In genomic region chr14:55412686-55413085, GRCh38 we compare ENCODE assay signal across 11 cellular contexts. TPM values are rescaled to one million over a fixed set of nuclear protein-coding genes. Genes with fewer than 3 reads are reported as not detected.
DNase-seq lines count a peak whose midpoint lies in the region; FAIRE-seq and TF ChIP-seq lines count a peak whose summit lies in the region.
"Had no signal": no experiment of that assay in that cellular context is flagged by ENCODE, and none has a peak within 500 bp of the region (broad histone marks: within the 10 kb centered on the region; RNA-seq: fewer than 3 reads in every experiment).

No MANE protein-coding gene starts in this region.

- POLR2A ChIA-PET in H1 (lab: Charles Lee; ENCODE audit: partially characterized antibody), result no interaction called here

- H3K4me2 ChIP-seq in Loucy (ENCODE audit: low read depth, low read length, poor library complexity, severe bottlenecking) (peak overlapping the region; percentile 83), H1 (ENCODE audit: insufficient read depth in 1 of 2, low read depth in 2 of 2, low read length in 2 of 2) (no peak overlapping the region; a peak in 1 of 4 replicates), neuronal stem cell (ENCODE audit: insufficient read depth, low read length, poor library complexity, severe bottlenecking) (no peak overlapping the region)

- no peak overlapping the region for H2AK5ac ChIP-seq in H1 (ENCODE audit: low read depth, low read length)
- no peak overlapping the region for H2AK5ac ChIP-seq in neuronal stem cell (ENCODE audit: low read depth, low read length)

- TF ChIP-seq POLR2A in H1 (IDR thresholded peaks at IDR 0.05; ENCODE audit: control extremely low read depth in 1 of 2, low read depth in 2 of 2, low read length in 2 of 2), result no peak

- 90% methylated on average over 5 of the region's 5 CpGs; no CpG with 5 or more reads in 1 of the 2 experiments for WGBS in H1 (ENCODE audit: extremely low coverage in 1 of 2, insufficient coverage in 1 of 2, insufficient read length in 1 of 2, insufficient replicate concordance in 2 of 2, low coverage in 1 of 2, low lambda C conversion rate in 2 of 2, missing lambda C conversion rate in 1 of 2), 2 experiments
- no CpG with 5 or more reads among the region's 5 CpGs for WGBS in neuronal stem cell (ENCODE audit: extremely low coverage in 2 of 2, insufficient read length in 2 of 2, insufficient replicate concordance in 1 of 2), 2 donors

- no peak overlapping the region for H2BK20ac ChIP-seq in H1 (ENCODE audit: low read length)

- H3K4ac ChIP-seq in H1 (replicated peaks; ENCODE audit: insufficient read length, low read depth, low read length) (no peak overlapping the region), neuronal stem cell (ENCODE audit: low read length) (no peak overlapping the region)

- FAIRE-seq in D721Med (lab: Jason Lieb, UNC), result peak; percentile 29
- FAIRE-seq in H1 (lab: Jason Lieb, UNC), result no peak

- H3K79me2 ChIP-seq in Loucy (ENCODE audit: insufficient read depth, low read length) (peaks cover 24% of the 10 kb centered on the region), H1 (ENCODE audit: control insufficient read depth in 1 of 2, insufficient read depth in 2 of 2, low read length in 2 of 2) (peaks cover 4 to 39% of the 10 kb centered on the region in 2 experiments; a peak in 3 of 4 replicates)

- H3K9ac ChIP-seq in Loucy (ENCODE audit: low read depth, low read length, poor library complexity, severe bottlenecking), result no peak overlapping the region
- no peak overlapping the region for H3K9ac ChIP-seq in H1 (replicated peaks in 1 of 4; ENCODE audit: extremely low read depth in 1 of 4, low read depth in 3 of 4, low read length in 3 of 4)
- no peak overlapping the region for H3K9ac ChIP-seq in neuronal stem cell (ENCODE audit: low read depth, low read length, poor library complexity)

- no peak overlapping the region for H4K91ac ChIP-seq in H1 (replicated peaks; ENCODE audit: insufficient read length, low read length)
- no peak overlapping the region for H4K91ac ChIP-seq in neuronal stem cell (ENCODE audit: low read depth, low read length, poor library complexity)

- H3K23ac ChIP-seq in H1 (ENCODE audit: insufficient read length) (no peak overlapping the region), neuronal stem cell (ENCODE audit: low read depth, low read length, poor library complexity) (no peak overlapping the region)

- H3K56ac ChIP-seq in H1 (replicated peaks; ENCODE audit: insufficient read length, low read depth, low read length), result no peak overlapping the region

- H3K27me3 ChIP-seq in Loucy (ENCODE audit: insufficient read depth, low read length, poor library complexity, severe bottlenecking) (no peaks in the 10 kb centered on the region), H1 (replicated peaks in 1 of 4; ENCODE audit: control insufficient read depth in 3 of 4, extremely low read depth in 1 of 4, insufficient read depth in 3 of 4, low read length in 3 of 4) (no peaks in the 10 kb centered on the region), neuronal stem cell (ENCODE audit: control insufficient read depth in 3 of 3, insufficient read depth in 3 of 3, low read depth in 1 of 3, low read length in 3 of 3) (peaks cover 0 to 7% (median 0%) of the 10 kb centered on the region in 3 experiments)

- peaks cover 8% of the 10 kb centered on the region; the same call in 1 of the 2 replicates for H3K23me2 ChIP-seq in H1 (ENCODE audit: low read depth, low read length)

- no peak overlapping the region for H4K5ac ChIP-seq in H1 (ENCODE audit: insufficient read length, low read depth, low read length)

- H3K36me3 ChIP-seq in Loucy (ENCODE audit: insufficient read depth, low read length), result no peaks in the 10 kb centered on the region
- H3K36me3 ChIP-seq in H1 (ENCODE audit: control insufficient read depth in 2 of 4, insufficient read depth in 4 of 4, low read length in 3 of 4), result no peaks in the 10 kb centered on the region
- peaks cover 0 to 5% of the 10 kb centered on the region in 2 donors for H3K36me3 ChIP-seq in neuronal stem cell (replicated peaks in 1 of 2; ENCODE audit: control insufficient read depth in 2 of 2, insufficient read depth in 2 of 2, low read length in 2 of 2)

- H3F3A ChIP-seq in Loucy (ENCODE audit: low read depth), result no peaks in the 10 kb centered on the region

- H4K20me1 ChIP-seq in Loucy (ENCODE audit: insufficient read depth, low read length, poor library complexity, severe bottlenecking) (no peaks in the 10 kb centered on the region), H1 (replicated peaks in 1 of 2; ENCODE audit: control insufficient read depth in 1 of 2, insufficient read depth in 2 of 2, low read length in 2 of 2) (no peaks in the 10 kb centered on the region)

- no peak overlapping the region for H2BK12ac ChIP-seq in H1 (ENCODE audit: low read depth, low read length)
- no peak overlapping the region for H2BK12ac ChIP-seq in neuronal stem cell (ENCODE audit: low read length)

- TF ChIP-seq CTCF in D721Med (IDR thresholded peaks at IDR 0.05; ENCODE audit: insufficient read depth, missing control alignments), result no peak
- TF ChIP-seq CTCF in Loucy (conservative IDR thresholded peaks at IDR 0.05; ENCODE audit: low read length), result no peak
- no peak for TF ChIP-seq CTCF in H1 (IDR thresholded peaks at IDR 0.05; ENCODE audit: control extremely low read depth in 1 of 3, insufficient read depth in 1 of 3, low read depth in 1 of 3, low read length in 3 of 3)

- H4K8ac ChIP-seq in H1 (ENCODE audit: extremely low read depth, insufficient read depth, low read length) (no peak overlapping the region), neuronal stem cell (ENCODE audit: low read depth, low read length) (no peak overlapping the region)

- H3K9me3 ChIP-seq in Loucy (ENCODE audit: insufficient read depth, low read depth, low read length) (no peaks in the 10 kb centered on the region), H1 (ENCODE audit: insufficient read depth in 2 of 2, low read depth in 1 of 2, low read length in 1 of 2) (no peaks in the 10 kb centered on the region), neuronal stem cell (replicated peaks in 1 of 2; ENCODE audit: control insufficient read depth in 2 of 2, insufficient read depth in 1 of 2, low read depth in 1 of 2, low read length in 2 of 2) (no peaks in the 10 kb centered on the region)

- H3K18ac ChIP-seq in H1 (ENCODE audit: extremely low read depth, low read length) (no peak overlapping the region), neuronal stem cell (ENCODE audit: low read length) (no peak overlapping the region)

- no peak for DNase-seq in D721Med (ENCODE audit: insufficient read length, low spot score)
- DNase-seq in H1 (ENCODE audit: low read depth in 1 of 2, low spot score in 2 of 2), result no peak
- DNase-seq in neuronal stem cell (ENCODE audit: low spot score), result no peak
- DNase-seq in AG20443 (ENCODE audit: low spot score), result no peak
- DNase-seq in NCI-H1048 (lab: John Stamatoyannopoulos, UW), result no peak
- DNase-seq in NCI-H774 (lab: John Stamatoyannopoulos, UW), result no peak
- no peak for DNase-seq in activated CD4-positive, alpha-beta T cell treated with anti-CD3 and anti-CD28 coated beads for 1 hour
- DNase-seq: NCI-H1092 treated with DMSO at 0.1 percent for 48 hours; RPMI8226; stimulated activated CD4-positive, alpha-beta T cell treated with anti-CD3 and anti-CD28 coated beads, Interleukin-4, amount 100 ng/mL, for 4 hours had no signal

- H3K4me1 ChIP-seq in Loucy (ENCODE audit: insufficient read depth, low read length, poor library complexity, severe bottlenecking) (peaks cover 25% of the 10 kb centered on the region), H1 (replicated peaks in 1 of 4; ENCODE audit: control insufficient read depth in 3 of 4, insufficient read depth in 4 of 4, low read length in 3 of 4) (no peaks in the 10 kb centered on the region; a peak in 1 of 7 replicates), neuronal stem cell (ENCODE audit: control insufficient read depth in 2 of 2, insufficient read depth in 1 of 2, low read depth in 1 of 2, low read length in 2 of 2) (peaks cover 2 to 5% of the 10 kb centered on the region in 2 donors)

- H3K79me1 ChIP-seq in H1 (ENCODE audit: low read depth, low read length) (no peaks in the 10 kb centered on the region), neuronal stem cell (ENCODE audit: low read depth, low read length) (peaks cover 8% of the 10 kb centered on the region)

- H2AFZ ChIP-seq in Loucy (ENCODE audit: low read length) (no peak overlapping the region), H1 (ENCODE audit: low read length) (peak overlapping the region; percentile 36), neuronal stem cell (ENCODE audit: low read length) (peak overlapping the region; percentile 91)

- H3K27ac ChIP-seq in H1 (ENCODE audit: low read depth, low read length) (no peak overlapping the region), neuronal stem cell (replicated peaks; ENCODE audit: low read length) (no peak overlapping the region)

- no peak for TF ChIP-seq EP300 in H1 (IDR thresholded peaks at IDR 0.05; ENCODE audit: borderline replicate concordance in 1 of 2, low read depth in 2 of 2, low read length in 2 of 2)

- H3K4me3 ChIP-seq in Loucy (ENCODE audit: low read length, poor library complexity, severe bottlenecking), result no peak overlapping the region
- no peak overlapping the region for H3K4me3 ChIP-seq in H1 (ENCODE audit: extremely low read depth in 1 of 4, insufficient read depth in 2 of 4, low read depth in 3 of 4, low read length in 4 of 4)
- H3K4me3 ChIP-seq in neuronal stem cell (ENCODE audit: low read length in 2 of 2), result no peak overlapping the region

- no peak for TF ChIP-seq RAD21 in H1 (IDR thresholded peaks at IDR 0.05 in 1 of 2, conservative IDR thresholded peaks at IDR 0.05 in 1 of 2; ENCODE audit: low read depth in 2 of 2, low read length in 2 of 2)

- H2BK15ac ChIP-seq in H1 (ENCODE audit: low read length) (no peak overlapping the region), neuronal stem cell (ENCODE audit: low read length) (no peak overlapping the region)

- H2BK120ac ChIP-seq in H1 (replicated peaks; ENCODE audit: low read depth, low read length) (no peak overlapping the region), neuronal stem cell (ENCODE audit: low read depth, low read length) (no peak overlapping the region)

- no peaks in the 10 kb centered on the region for H3K9me2 ChIP-seq in Loucy (replicated peaks; ENCODE audit: low read depth, low read length)

- CTCF ChIA-PET in H1 (lab: Charles Lee; ENCODE audit: partially characterized antibody), result no interaction called here

- H3K14ac ChIP-seq in H1 (ENCODE audit: insufficient read length) (no peak overlapping the region), neuronal stem cell (ENCODE audit: low read length) (no peak overlapping the region)

- H2BK5ac ChIP-seq in H1 (ENCODE audit: low read depth, low read length), result no peak overlapping the region
- H2BK5ac ChIP-seq in neuronal stem cell (ENCODE audit: low read length), result no peak overlapping the region

RNA-seq across cellular contexts. Expression of gene ATG14, which starts 1.1 kb away (rescaled TPM):
- total RNA-seq in H1 (2021; fragmentation: NEBNext Ultra II Directional; extraction: Animal tissue kit (Norgen Biotek cat#: 25700)), result 10.8 and 12.2 TPM in 2 replicates
- 4.0 and 4.9 TPM in 2 replicates for polyA plus RNA-seq in H1 (2011; rRNA removed)
- polyA plus RNA-seq in H1 (2011; cell fraction: cytosol; rRNA removed), result 5.4 TPM
- polyA plus RNA-seq in H1 (2011; cell fraction: nucleus; rRNA removed), result 8.2 TPM
- polyA plus RNA-seq in H1 (2012, experiment 1 of 2), result 6.8 to 10.6 TPM (median 8.2 TPM) in 4 replicates
- polyA plus RNA-seq in H1 (2012, experiment 2 of 2), result 2.2 TPM
- polyA plus RNA-seq in H1 (2013, experiment 1 of 2), result 7.0 TPM
- polyA plus RNA-seq in H1 (2013, experiment 2 of 2), result 7.2 TPM
- 10.0 and 11.8 TPM in 2 replicates for polyA minus RNA-seq in H1 (2011; rRNA and poly(A)+ RNA removed)
- 7.6 TPM for polyA minus RNA-seq in H1 (2011; cell fraction: cytosol; rRNA and poly(A)+ RNA removed)
- polyA minus RNA-seq in H1 (2011; cell fraction: nucleus; rRNA and poly(A)+ RNA removed), result 8.2 TPM
- polyA plus RNA-seq in neuronal stem cell (2013, experiment 1 of 2), result 6.7 TPM
- polyA plus RNA-seq in neuronal stem cell (2013, experiment 2 of 2), result 7.1 TPM

RNA-seq across cellular contexts. Expression of gene TBPL2, which starts 27.7 kb away (rescaled TPM):
- total RNA-seq in H1 (2021; fragmentation: NEBNext Ultra II Directional; extraction: Animal tissue kit (Norgen Biotek cat#: 25700)), result not detected in 2 replicates
- polyA plus RNA-seq in H1 (2011; rRNA removed), result 0.03 TPM in 1 of 2 replicates, not detected in the other
- 0.03 TPM for polyA plus RNA-seq in H1 (2011; cell fraction: cytosol; rRNA removed)
- polyA plus RNA-seq in H1 (2011; cell fraction: nucleus; rRNA removed), result not detected
- polyA plus RNA-seq in H1 (2012, experiment 1 of 2), result not detected in 4 replicates
- not detected for polyA plus RNA-seq in H1 (2012, experiment 2 of 2)
- polyA plus RNA-seq in H1 (2013, experiment 1 of 2), result 0.02 TPM
- 0.02 TPM for polyA plus RNA-seq in H1 (2013, experiment 2 of 2)
- not detected in 2 replicates for polyA minus RNA-seq in H1 (2011; rRNA and poly(A)+ RNA removed)
- polyA minus RNA-seq in H1 (2011; cell fraction: cytosol; rRNA and poly(A)+ RNA removed), result not detected
- polyA minus RNA-seq in H1 (2011; cell fraction: nucleus; rRNA and poly(A)+ RNA removed), result not detected
- 0.13 TPM for polyA plus RNA-seq in neuronal stem cell (2013, experiment 1 of 2)
- polyA plus RNA-seq in neuronal stem cell (2013, experiment 2 of 2), result 0.15 TPM
